In the genomic region with DNA sequence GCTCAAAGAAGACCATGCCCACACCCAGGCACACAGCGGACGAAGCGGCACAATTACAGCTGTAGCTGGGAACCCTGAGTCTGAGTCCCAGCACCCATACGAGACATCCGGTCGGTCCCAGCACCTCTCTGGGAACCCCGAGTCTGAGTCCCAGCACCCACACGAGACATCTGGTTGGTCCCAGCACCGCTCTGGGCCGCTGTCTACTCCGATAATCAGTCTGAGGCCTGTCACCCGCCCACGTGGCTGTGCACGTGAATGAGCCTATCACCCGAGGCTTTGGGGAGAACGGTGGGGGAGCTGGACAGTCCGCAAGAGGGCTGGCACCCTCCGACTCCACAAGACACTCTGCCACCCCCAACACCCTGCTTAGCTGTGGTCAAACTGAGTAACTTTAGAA, we compare ENCODE assay signal across 22 cellular contexts. TPM values are rescaled to one million over a fixed set of nuclear protein-coding genes. Genes with fewer than 3 reads are reported as not detected.
"Had no signal": no experiment of that assay in that cellular context is flagged by ENCODE, and none has a peak within 500 bp of the region (broad histone marks: within the 10 kb centered on the region; RNA-seq: fewer than 3 reads in every experiment).

No MANE protein-coding gene starts in this region.

- H3K4me3 ChIP-seq: MG63 had no signal

- H3K4me2 ChIP-seq: SK-N-SH had no signal

- H3K27ac ChIP-seq: HL-60 had no signal

- H3K27me3 ChIP-seq: MG63 had no signal

- DNase-seq: Karpas-422, KG1, MG63, NCI-H1092, NCI-H1436, NCI-H187, NCI-H2029, NCI-H2081 treated with DMSO at 0.1 percent for 48 hours, NCI-H2171, NCI-H226, NCI-H446, NCI-H510A, NCI-H524 treated with DMSO at 0.1 percent for 48 hours, NCI-H69, NCI-H774, RPMI8226, SHP77, SK-N-SH had no signal

- FAIRE-seq: HTR-8/SVneo, RCC 7860 had no signal

- H3K36me3 ChIP-seq: MG63 had no signal

- H3K9ac ChIP-seq: SK-N-SH had no signal

- H3K9me3 ChIP-seq: SK-N-SH had no signal

RNA-seq across cellular contexts. Expression of a gene that starts 6.2 kb away (rescaled TPM):
- total RNA-seq: SK-MEL-5 had no signal
- polyA plus RNA-seq: SK-N-SH had no signal

RNA-seq across cellular contexts. Expression of a gene that starts 33.3 kb away (rescaled TPM):
- total RNA-seq: SK-MEL-5 had no signal
- polyA plus RNA-seq: SK-N-SH had no signal

RNA-seq across cellular contexts. Expression of a gene that starts 39.4 kb away (rescaled TPM):
- total RNA-seq: SK-MEL-5 had no signal
- polyA plus RNA-seq: SK-N-SH had no signal
